In genomic region chr19:14030997-14031718, GRCh38 we compare ENCODE assay signal across 8 cellular contexts. TPM values are rescaled to one million over a fixed set of nuclear protein-coding genes. Genes with fewer than 3 reads are reported as not detected.
DNase-seq lines count a peak whose midpoint lies in the region; ATAC-seq and TF ChIP-seq lines count a peak whose summit lies in the region.

No MANE protein-coding gene starts in this region.

- no peak overlapping the region for H3K27ac ChIP-seq in thoracic aorta

- peaks cover 8% of the 10 kb centered on the region for H3K27me3 ChIP-seq in kidney epithelial cell (ENCODE audit: control insufficient read depth, insufficient read depth, low read length)
- no peaks in the 10 kb centered on the region for H3K27me3 ChIP-seq in thoracic aorta (replicated peaks; ENCODE audit: insufficient read depth)

- peak overlapping the region; percentile 86 for H3K27ac Mint-ChIP-seq in activated T-helper 2 cell treated with anti-CD3 and anti-CD28 coated beads, Interferon-gamma antibody, Interleukin-2, Interleukin-4, amounts not matched to agents 10 μg/mL and 5 μg/mL and 100 μg/mL, durations not matched to agents 14 hours and 24 hours and 36 hours

- no peaks in the 10 kb centered on the region for H3K27me3 Mint-ChIP-seq in activated T-cell treated with anti-CD3 and anti-CD28 coated beads, Interleukin-2, amount 50 U/mL, for 4 hours (ENCODE audit: low read depth)
- no peaks in the 10 kb centered on the region for H3K27me3 Mint-ChIP-seq in activated T-helper 2 cell treated with anti-CD3 and anti-CD28 coated beads, Interferon-gamma antibody, Interleukin-2, Interleukin-4, amounts not matched to agents 10 μg/mL and 5 μg/mL and 100 μg/mL, durations not matched to agents 14 hours and 24 hours and 36 hours (ENCODE audit: low read depth)

- peak overlapping the region; percentile 93 for H3K4me3 Mint-ChIP-seq in activated T-cell treated with anti-CD3 and anti-CD28 coated beads, Interleukin-2, amount 50 U/mL, for 4 hours
- peak overlapping the region; percentile 92 for H3K4me3 Mint-ChIP-seq in activated T-helper 2 cell treated with anti-CD3 and anti-CD28 coated beads, Interferon-gamma antibody, Interleukin-2, Interleukin-4, amounts not matched to agents 10 μg/mL and 5 μg/mL and 100 μg/mL, durations not matched to agents 14 hours and 24 hours and 36 hours (ENCODE audit: low read depth)

- intact Hi-C loops in activated T-helper 2 cell treated with anti-CD3 and anti-CD28 coated beads, Interferon-gamma antibody, Interleukin-2, Interleukin-4, amounts not matched to agents 10 μg/mL and 5 μg/mL and 100 μg/mL, durations not matched to agents 14 hours and 24 hours and 36 hours (cut with micrococcal nuclease), result loop anchor here (5.0 kb wide), 1 partner anchor 79 kb away; the partner anchor contains the start of gene DCAF15

- H3K4me3 ChIP-seq in kidney epithelial cell (ENCODE audit: low read depth, low read length), result peak overlapping the region; percentile 50
- peak overlapping the region; percentile 76 for H3K4me3 ChIP-seq in thoracic aorta

- H3K36me3 ChIP-seq in kidney epithelial cell (ENCODE audit: control insufficient read depth, insufficient read depth, low read length) (no peaks in the 10 kb centered on the region), thoracic aorta (no peaks in the 10 kb centered on the region)

- H3K4me1 Mint-ChIP-seq in activated T-cell treated with anti-CD3 and anti-CD28 coated beads, Interleukin-2, amount 50 U/mL, for 4 hours (ENCODE audit: low read depth), result peaks cover 33% of the 10 kb centered on the region
- peaks cover 10% of the 10 kb centered on the region for H3K4me1 Mint-ChIP-seq in activated T-helper 2 cell treated with anti-CD3 and anti-CD28 coated beads, Interferon-gamma antibody, Interleukin-2, Interleukin-4, amounts not matched to agents 10 μg/mL and 5 μg/mL and 100 μg/mL, durations not matched to agents 14 hours and 24 hours and 36 hours (ENCODE audit: low read depth)

- peak; percentile 84 for DNase-seq in activated T-cell treated with anti-CD3 and anti-CD28 coated beads, Interleukin-2, amount 50 U/mL, for 4 hours
- no peak for DNase-seq in activated T-cell treated with anti-CD3 and anti-CD28 coated beads for 4 hours
- no peak for DNase-seq in activated T-helper 2 cell treated with anti-CD3 and anti-CD28 coated beads, Interferon-gamma antibody, Interleukin-2, Interleukin-4, amounts not matched to agents 10 μg/mL and 5 μg/mL and 100 μg/mL, durations not matched to agents 14 hours and 24 hours and 36 hours (ENCODE audit: low spot score)
- no peak for DNase-seq in kidney epithelial cell (ENCODE audit: low read depth)
- DNase-seq in thoracic aorta (ENCODE audit: low spot score), result no peak
- DNase-seq in NCI-H1436 treated with DMSO at 0.1 percent for 48 hours (lab: John Stamatoyannopoulos, UW), result no peak
- DNase-seq in 8988T, result no peak

- H3K9me3 ChIP-seq in thoracic aorta, result no peaks in the 10 kb centered on the region

- no peaks in the 10 kb centered on the region for H3K9me3 Mint-ChIP-seq in activated T-cell treated with anti-CD3 and anti-CD28 coated beads, Interleukin-2, amount 50 U/mL, for 4 hours
- no peaks in the 10 kb centered on the region for H3K9me3 Mint-ChIP-seq in activated T-helper 2 cell treated with anti-CD3 and anti-CD28 coated beads, Interferon-gamma antibody, Interleukin-2, Interleukin-4, amounts not matched to agents 10 μg/mL and 5 μg/mL and 100 μg/mL, durations not matched to agents 14 hours and 24 hours and 36 hours

- peaks cover 4% of the 10 kb centered on the region for H3K36me3 Mint-ChIP-seq in activated T-cell treated with anti-CD3 and anti-CD28 coated beads, Interleukin-2, amount 50 U/mL, for 4 hours (ENCODE audit: insufficient read depth)
- peaks cover 23% of the 10 kb centered on the region for H3K36me3 Mint-ChIP-seq in activated T-helper 2 cell treated with anti-CD3 and anti-CD28 coated beads, Interferon-gamma antibody, Interleukin-2, Interleukin-4, amounts not matched to agents 10 μg/mL and 5 μg/mL and 100 μg/mL, durations not matched to agents 14 hours and 24 hours and 36 hours (ENCODE audit: low read depth)

- TF ChIP-seq CTCF in kidney epithelial cell (IDR thresholded peaks at IDR 0.05; ENCODE audit: insufficient read depth, low read length, poor library complexity, severe bottlenecking), result no peak
- no peak for TF ChIP-seq CTCF in thoracic aorta (IDR thresholded peaks at IDR 0.05)

- no peak for ATAC-seq in activated T-cell treated with anti-CD3 and anti-CD28 coated beads, Interleukin-2, amount 50 U/mL, for 4 hours
- ATAC-seq in thoracic aorta (ENCODE audit: insufficient number of reproducible peaks, low FRiP score, low read depth), result no peak
- ATAC-seq in HG03175 (IDR thresholded peaks at IDR 0.05; ENCODE audit: unreplicated experiment), result no peak

- peaks cover 8 to 13% of the 10 kb centered on the region in 2 donors for H3K4me1 ChIP-seq in thoracic aorta (ENCODE audit: control insufficient read depth in 1 of 2, low read depth in 2 of 2)

RNA-seq across cellular contexts. Expression of gene IL27RA, which starts 0.4 kb away (rescaled TPM):
- 100 to 1,000 TPM in 1 of 3 donors, 10 to 100 TPM in 2; 91.2 to 102 (median 94.0) TPM for total RNA-seq in activated T-cell treated with anti-CD3 and anti-CD28 coated beads, Interleukin-2, amount 50 U/mL, for 4 hours
- 76.6 and 79.1 TPM in 2 replicates for total RNA-seq in activated T-helper 2 cell treated with anti-CD3 and anti-CD28 coated beads, Interferon-gamma antibody, Interleukin-2, Interleukin-4, amounts not matched to agents 10 μg/mL and 5 μg/mL and 100 μg/mL, durations not matched to agents 14 hours and 24 hours and 36 hours
- 4.1 and 7.5 TPM in 2 replicates for total RNA-seq in kidney epithelial cell
- 1 to 10 TPM; 1.1 to 5.3 TPM for total RNA-seq in thoracic aorta

RNA-seq across cellular contexts. Expression of gene RLN3, which starts 3.2 kb away (rescaled TPM):
- total RNA-seq in activated T-cell treated with anti-CD3 and anti-CD28 coated beads, Interleukin-2, amount 50 U/mL, for 4 hours, result not detected
- not detected in 2 replicates for total RNA-seq in activated T-helper 2 cell treated with anti-CD3 and anti-CD28 coated beads, Interferon-gamma antibody, Interleukin-2, Interleukin-4, amounts not matched to agents 10 μg/mL and 5 μg/mL and 100 μg/mL, durations not matched to agents 14 hours and 24 hours and 36 hours
- total RNA-seq in kidney epithelial cell, result not detected in 2 replicates
- not detected for total RNA-seq in thoracic aorta

RNA-seq across cellular contexts. Expression of gene RFX1, which starts 25.0 kb away (rescaled TPM):
- 10 to 100 TPM; 11.3 to 13.8 (median 12.3) TPM for total RNA-seq in activated T-cell treated with anti-CD3 and anti-CD28 coated beads, Interleukin-2, amount 50 U/mL, for 4 hours
- total RNA-seq in activated T-helper 2 cell treated with anti-CD3 and anti-CD28 coated beads, Interferon-gamma antibody, Interleukin-2, Interleukin-4, amounts not matched to agents 10 μg/mL and 5 μg/mL and 100 μg/mL, durations not matched to agents 14 hours and 24 hours and 36 hours, result 15.7 and 17.0 TPM in 2 replicates
- 6.8 and 7.0 TPM in 2 replicates for total RNA-seq in kidney epithelial cell
- 1 to 10 TPM; 3.0 to 5.7 TPM for total RNA-seq in thoracic aorta

RNA-seq across cellular contexts. Expression of gene PALM3, which starts 30.7 kb away (rescaled TPM):
- total RNA-seq in activated T-cell treated with anti-CD3 and anti-CD28 coated beads, Interleukin-2, amount 50 U/mL, for 4 hours, result not detected
- 0.34 TPM in 1 of 2 replicates, not detected in the other for total RNA-seq in activated T-helper 2 cell treated with anti-CD3 and anti-CD28 coated beads, Interferon-gamma antibody, Interleukin-2, Interleukin-4, amounts not matched to agents 10 μg/mL and 5 μg/mL and 100 μg/mL, durations not matched to agents 14 hours and 24 hours and 36 hours
- total RNA-seq in kidney epithelial cell (not detected in 2 replicates), thoracic aorta (not detected)

RNA-seq across cellular contexts. Expression of gene MISP3, which starts 41.4 kb away (rescaled TPM):
- under 1 TPM; 0.24 to 0.48 (median 0.43) TPM for total RNA-seq in activated T-cell treated with anti-CD3 and anti-CD28 coated beads, Interleukin-2, amount 50 U/mL, for 4 hours
- 5.3 and 5.5 TPM in 2 replicates for total RNA-seq in activated T-helper 2 cell treated with anti-CD3 and anti-CD28 coated beads, Interferon-gamma antibody, Interleukin-2, Interleukin-4, amounts not matched to agents 10 μg/mL and 5 μg/mL and 100 μg/mL, durations not matched to agents 14 hours and 24 hours and 36 hours
- 0.68 and 1.5 TPM in 2 replicates for total RNA-seq in kidney epithelial cell
- 1 to 10 TPM; 1.7 to 2.7 TPM for total RNA-seq in thoracic aorta
